Comparison of ENCODE assay signal across 2 cellular contexts in the genomic region with DNA sequence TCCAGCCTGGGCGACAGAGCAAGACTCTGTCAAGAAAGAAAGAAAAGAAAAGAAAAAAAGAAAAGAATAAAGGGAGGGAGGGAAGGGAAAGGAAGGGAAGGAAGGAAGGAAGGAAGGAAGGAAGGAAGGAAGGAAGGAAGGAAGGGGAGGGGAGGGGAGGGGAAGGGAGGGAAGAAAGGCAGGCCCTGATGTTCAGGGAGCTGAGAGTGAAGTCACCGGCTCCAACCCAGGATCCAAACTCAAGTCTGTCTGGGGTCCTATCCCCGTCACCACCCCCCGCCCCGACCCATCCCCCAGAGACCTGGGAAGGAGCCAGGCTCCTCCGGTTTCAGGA.
TF ChIP-seq lines count a peak whose summit lies in the region.

No MANE protein-coding gene starts in this region.

TF ChIP-seq in SK-N-SH, 30 proteins besides CTCF, POLR2A, EP300 and RAD21:
- no peak for TF ChIP-seq CHD2 (IDR thresholded peaks at IDR 0.05; ENCODE audit: low read length, partially characterized antibody)
- TF ChIP-seq SIN3A (IDR thresholded peaks at IDR 0.05; ENCODE audit: borderline replicate concordance, low read depth, low read length) = no peak
- no peak for TF ChIP-seq ELF1 (IDR thresholded peaks at IDR 0.05)
- TF ChIP-seq, protein P1, sequence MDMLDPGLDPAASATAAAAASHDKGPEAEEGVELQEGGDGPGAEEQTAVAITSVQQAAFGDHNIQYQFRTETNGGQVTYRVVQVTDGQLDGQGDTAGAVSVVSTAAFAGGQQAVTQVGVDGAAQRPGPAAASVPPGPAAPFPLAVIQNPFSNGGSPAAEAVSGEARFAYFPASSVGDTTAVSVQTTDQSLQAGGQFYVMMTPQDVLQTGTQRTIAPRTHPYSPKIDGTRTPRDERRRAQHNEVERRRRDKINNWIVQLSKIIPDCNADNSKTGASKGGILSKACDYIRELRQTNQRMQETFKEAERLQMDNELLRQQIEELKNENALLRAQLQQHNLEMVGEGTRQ (IDR thresholded peaks at IDR 0.05; ENCODE audit: borderline replicate concordance, low read depth, low read length) = no peak
- no peak for TF ChIP-seq PBX3 (IDR thresholded peaks at IDR 0.05)
- no peak for TF ChIP-seq IRF3 (IDR thresholded peaks at IDR 0.05; ENCODE audit: low read depth, low read length)
- TF ChIP-seq TEAD4 (IDR thresholded peaks at IDR 0.05; ENCODE audit: borderline replicate concordance, insufficient read depth) = no peak
- TF ChIP-seq RCOR1 (IDR thresholded peaks at IDR 0.05; ENCODE audit: low read length) = no peak

TF ChIP-seq in SK-N-SH treated with all-trans-retinoic acid at 6 μM for 48 hours, 23 proteins besides CTCF, POLR2A, EP300 and RAD21:
- TF ChIP-seq PPARA (CRISPR knock-in tag; IDR thresholded peaks at IDR 0.05; ENCODE audit: borderline replicate concordance) = no peak
- TF ChIP-seq ARNTL (CRISPR knock-in tag; IDR thresholded peaks at IDR 0.05; ENCODE audit: borderline replicate concordance, low read depth) = no peak
- TF ChIP-seq ZNF565 (CRISPR knock-in tag; conservative IDR thresholded peaks at IDR 0.05; ENCODE audit: low read depth) = no peak
- no peak for TF ChIP-seq CSRNP3 (CRISPR knock-in tag; IDR thresholded peaks at IDR 0.05)
- TF ChIP-seq PATZ1 (CRISPR knock-in tag; IDR thresholded peaks at IDR 0.05; ENCODE audit: borderline replicate concordance) = no peak
- TF ChIP-seq ZFP30 (CRISPR knock-in tag; IDR thresholded peaks at IDR 0.05) = no peak
- TF ChIP-seq ZC3H10 (CRISPR knock-in tag; IDR thresholded peaks at IDR 0.05) = no peak
- TF ChIP-seq SNAI2 (CRISPR knock-in tag; IDR thresholded peaks at IDR 0.05) = no peak
